ENCODE assay signal across 32 cellular contexts in genomic region chr7:36898186-36898585, GRCh38.
"Had no signal": no experiment of that assay in that cellular context is flagged by ENCODE, and none has a peak within 500 bp of the region (broad histone marks: within the 10 kb centered on the region; RNA-seq: fewer than 3 reads in every experiment).

No MANE protein-coding gene starts in this region.

- H3K4me3 Mint-ChIP-seq: activated B cell treated with CpG ODN at 0.5 μM for 24 hours; activated CD8-positive, alpha-beta T cell treated with anti-CD3 and anti-CD28 coated beads for 36 hours; activated naive CD8-positive, alpha-beta T cell; central memory CD8-positive, alpha-beta T cell; dendritic cell treated with granulocyte-macrophage colony-stimulating factor and Interleukin-4, amounts not matched to agents 40 ng/mL and 50 ng/mL, for 4 days; endodermal cell; T-helper 17 cell; T-helper 2 cell treated with Interferon-gamma antibody and Interleukin-4, amounts not matched to agents 5 μg/mL and 100 μg/mL, for 36 hours had no signal

- H3K27ac ChIP-seq: brain microvascular endothelial cell, coronary artery, dorsolateral prefrontal cortex, WERI-Rb-1 had no signal

- H3K27ac Mint-ChIP-seq: activated B cell treated with CpG ODN at 0.5 μM for 24 hours; activated CD8-positive, alpha-beta T cell treated with anti-CD3 and anti-CD28 coated beads for 36 hours; activated naive CD8-positive, alpha-beta T cell; dendritic cell treated with granulocyte-macrophage colony-stimulating factor and Interleukin-4, amounts not matched to agents 40 ng/mL and 50 ng/mL, for 4 days; endodermal cell; T-helper 17 cell; T-helper 2 cell treated with Interferon-gamma antibody and Interleukin-4, amounts not matched to agents 5 μg/mL and 100 μg/mL, for 36 hours had no signal

- H3K27me3 Mint-ChIP-seq: activated B cell treated with CpG ODN at 0.5 μM for 24 hours; activated CD8-positive, alpha-beta T cell treated with anti-CD3 and anti-CD28 coated beads for 36 hours; activated naive CD8-positive, alpha-beta T cell; central memory CD8-positive, alpha-beta T cell; dendritic cell treated with granulocyte-macrophage colony-stimulating factor and Interleukin-4, amounts not matched to agents 40 ng/mL and 50 ng/mL, for 4 days; T-helper 17 cell had no signal

- ATAC-seq: activated CD4-positive, CD25-positive, alpha-beta regulatory T cell treated with anti-CD3 and anti-CD28 coated beads, Interleukin-2, amount 50 U/mL, for 24 hours; activated CD8-positive, alpha-beta T cell treated with anti-CD3 and anti-CD28 coated beads for 36 hours; esophagus mucosa; T-helper 17 cell had no signal

- H3K36me3 ChIP-seq: brain microvascular endothelial cell, WERI-Rb-1 had no signal

- DNase-seq: activated B cell treated with CpG ODN at 0.5 μM for 24 hours; activated CD4-positive, alpha-beta T cell treated with anti-CD3 and anti-CD28 coated beads for 48 hours; activated CD4-positive, alpha-beta T cell treated with anti-CD3 and anti-CD28 coated beads, Interleukin-2, amount 50 U/mL, for 1 hour; activated CD4-positive, alpha-beta T cell treated with anti-CD3 and anti-CD28 coated beads, Interleukin-2, amount 50 U/mL, for 48 hours; activated CD8-positive, alpha-beta memory T cell treated with anti-CD3 and anti-CD28 coated beads for 24 hours; activated CD8-positive, alpha-beta T cell treated with anti-CD3 and anti-CD28 coated beads for 36 hours; activated effector memory CD4-positive, alpha-beta T cell treated with Interleukin-2 at 50 U/mL for 16 hours; activated gamma-delta T cell treated with Interleukin-2 at 50 U/mL for 16 hours; activated naive CD4-positive, alpha-beta T cell treated with anti-CD3 and anti-CD28 coated beads, Interleukin-2, amount 50 U/mL, for 16 hours; activated naive CD4-positive, alpha-beta T cell treated with Interleukin-2 at 50 U/mL for 16 hours; activated T-cell treated with anti-CD3 and anti-CD28 coated beads, Interleukin-2, amount 50 U/mL, for 1 hour; activated T-cell treated with anti-CD3 and anti-CD28 coated beads, Interleukin-2, amount 50 U/mL, for 48 hours; amniotic stem cell; anterior cingulate cortex; brain microvascular endothelial cell; dorsolateral prefrontal cortex; effector memory CD4-positive, alpha-beta T cell; endodermal cell; foreskin fibroblast; T-helper 1 cell; T-helper 17 cell; T1000; WERI-Rb-1 had no signal

- H3K27me3 ChIP-seq: brain microvascular endothelial cell, dorsolateral prefrontal cortex had no signal

- H3K9me3 Mint-ChIP-seq: activated B cell treated with CpG ODN at 0.5 μM for 24 hours; activated CD8-positive, alpha-beta T cell treated with anti-CD3 and anti-CD28 coated beads for 36 hours; dendritic cell treated with granulocyte-macrophage colony-stimulating factor and Interleukin-4, amounts not matched to agents 40 ng/mL and 50 ng/mL, for 4 days; endodermal cell; T-helper 2 cell treated with Interferon-gamma antibody and Interleukin-4, amounts not matched to agents 5 μg/mL and 100 μg/mL, for 36 hours had no signal

- H3K4me3 ChIP-seq: coronary artery, dorsolateral prefrontal cortex had no signal

- H3K4me1 Mint-ChIP-seq: activated B cell treated with CpG ODN at 0.5 μM for 24 hours had no signal

- FAIRE-seq: astrocyte, frontal cortex had no signal
